Comparison of ENCODE assay signal across 8 cellular contexts in genomic region chr11:61294717-61295595, GRCh38. TPM values are rescaled to one million over a fixed set of nuclear protein-coding genes. Genes with fewer than 3 reads are reported as not detected.
DNase-seq lines count a peak whose midpoint lies in the region; ATAC-seq, FAIRE-seq and TF ChIP-seq lines count a peak whose summit lies in the region.

Gene VWCE, minus strand, starts transcription at chr11:61295316. Its CDS starts 279 bp downstream, at chr11:61295037.

- intact Hi-C loops in activated naive CD4-positive, alpha-beta T cell treated with anti-CD3 and anti-CD28 coated beads for 36 hours (cut with micrococcal nuclease) = loop anchor here (1.0 to 2.0 kb wide), 3 partner anchors 38 to 520 kb away; partner anchors contain the start of genes DDB1 and TKFC
- intact Hi-C loops in heart left ventricle (cut with DNase I) = no loop called here

- H3K36me3 ChIP-seq in HUES64 (ENCODE audit: insufficient read depth, low read length) = peaks cover 21% of the 10 kb centered on the region
- peaks cover 0 to 15% (median 12%) of the 10 kb centered on the region in 9 donors for H3K36me3 ChIP-seq in heart left ventricle

- ATAC-seq in GM21360 (IDR thresholded peaks at IDR 0.05; ENCODE audit: unreplicated experiment) (peak; percentile 69), heart left ventricle (peak in 3 of 4 donors; percentile 60 to 68 (median 68))

- H3K27me3 Mint-ChIP-seq in activated naive CD4-positive, alpha-beta T cell treated with anti-CD3 and anti-CD28 coated beads for 36 hours (ENCODE audit: low read depth) = peaks cover 9% of the 10 kb centered on the region

- no peak for FAIRE-seq in HTR-8/SVneo (lab: Jason Lieb, UNC)

- peak; percentile 92 for DNase-seq in D341Med (ENCODE audit: low spot score)
- DNase-seq in activated naive CD4-positive, alpha-beta T cell treated with anti-CD3 and anti-CD28 coated beads for 36 hours = peak; percentile 83
- peak; percentile 37 to 70 (median 59) for DNase-seq in heart left ventricle
- DNase-seq in retinal pigment epithelial cell (ENCODE audit: low read depth) = no peak
- no peak for DNase-seq in HTR-8/SVneo (ENCODE audit: insufficient read length, low spot score)

- TF ChIP-seq CTCF in heart left ventricle (IDR thresholded peaks at IDR 0.05) (peak in 2 of 12 donors; percentile 25 to 46), retinal pigment epithelial cell (conservative IDR thresholded peaks at IDR 0.05; ENCODE audit: low read depth, low read length) (peak; percentile 41)

- H3K9ac ChIP-seq in HUES64 (ENCODE audit: low read depth, low read length) = peak within 1 kb of the TSS; percentile 87

- CTCF ChIA-PET in activated naive CD4-positive, alpha-beta T cell treated with anti-CD3 and anti-CD28 coated beads for 36 hours (lab: Charles Lee) = interaction anchor here (0.7 to 2.1 kb wide), 10 partner anchors 13 to 464 kb away, joined by 3 to 10 read pairs (median 4); no protein-coding TSS in a partner anchor

- TF ChIP-seq POLR2A in Raji (IDR thresholded peaks at IDR 0.05; ENCODE audit: insufficient read depth, low read depth, low read length) = peak; percentile 68
- no peak for TF ChIP-seq POLR2A in heart left ventricle (IDR thresholded peaks at IDR 0.05)

- H3K27ac ChIP-seq in HUES64 (ENCODE audit: low read depth, low read length) (peak within 1 kb of the TSS; percentile 58; the same call in 1 of the 2 replicates), heart left ventricle (peak within 1 kb of the TSS in 6 of 12 donors; percentile 15 to 55 (median 26))

- no peaks in the 10 kb centered on the region for H3K9me3 Mint-ChIP-seq in activated naive CD4-positive, alpha-beta T cell treated with anti-CD3 and anti-CD28 coated beads for 36 hours

- peak within 1 kb of the TSS; percentile 84 for H3K4me3 Mint-ChIP-seq in activated naive CD4-positive, alpha-beta T cell treated with anti-CD3 and anti-CD28 coated beads for 36 hours

- peak within 1 kb of the TSS; percentile 41 for H3K27ac Mint-ChIP-seq in activated naive CD4-positive, alpha-beta T cell treated with anti-CD3 and anti-CD28 coated beads for 36 hours

- H3K36me3 Mint-ChIP-seq in activated naive CD4-positive, alpha-beta T cell treated with anti-CD3 and anti-CD28 coated beads for 36 hours (ENCODE audit: low read depth) = peaks cover 16% of the 10 kb centered on the region

- H3K4me1 Mint-ChIP-seq in activated naive CD4-positive, alpha-beta T cell treated with anti-CD3 and anti-CD28 coated beads for 36 hours (ENCODE audit: low read depth) = peaks cover 34% of the 10 kb centered on the region

- H3K9me3 ChIP-seq in HUES64 (ENCODE audit: insufficient read depth, low read depth, low read length) (no peaks in the 10 kb centered on the region), heart left ventricle (no peaks in the 10 kb centered on the region)

- H3K27me3 ChIP-seq in HUES64 (ENCODE audit: insufficient read depth, low read length) (peaks cover 15% of the 10 kb centered on the region), heart left ventricle (peaks cover 0 to 25% (median 0%) of the 10 kb centered on the region in 9 donors)

- 1% methylated on average over 97 of the region's 97 CpGs for WGBS in HUES64
- 2 to 8% (median 3%) methylated on average over 20 to 97 of the region's 97 CpGs for WGBS in heart left ventricle, 4 donors

- H3K4me1 ChIP-seq in HUES64 (ENCODE audit: insufficient read depth, low read length) (peaks cover 4% of the 10 kb centered on the region; the same call in 1 of the 2 replicates), heart left ventricle (peaks cover 6 to 54% (median 34%) of the 10 kb centered on the region in 12 donors)

- H3K4me3 ChIP-seq in HUES64 (ENCODE audit: low read length) (peak within 1 kb of the TSS; percentile 87), heart left ventricle (peak within 1 kb of the TSS; percentile 32 to 72 (median 58)), retinal pigment epithelial cell (ENCODE audit: low read length) (peak within 1 kb of the TSS; percentile 55)

RNA-seq across cellular contexts. Expression of gene VWCE, which starts in this region (rescaled TPM):
- polyA plus RNA-seq in HUES64 (2013, experiment 1 of 2) = 7.3 TPM
- 6.1 TPM for polyA plus RNA-seq in HUES64 (2013, experiment 2 of 2)
- total RNA-seq in activated naive CD4-positive, alpha-beta T cell treated with anti-CD3 and anti-CD28 coated beads for 36 hours = 1 to 10 TPM; 6.6 TPM
- total RNA-seq in heart left ventricle = 1 to 10 TPM in 3 of 9 donors, under 1 TPM in 5, not detected in 1; 0.17 to 1.7 (median 0.82) TPM
- under 1 TPM; 0.30 to 0.38 TPM for polyA plus RNA-seq in heart left ventricle

Comparison
In these comparisons a context has a peak if more than half of its experiments do, and no peak if none do; other contexts are left out.
1. DNase-seq: peak in D341Med (single experiment), activated naive CD4-positive, alpha-beta T cell treated with anti-CD3 and anti-CD28 coated beads for 36 hours (single experiment) and heart left ventricle (5 of 5); none in retinal pigment epithelial cell (single experiment) and HTR-8/SVneo (single experiment).
2. Peak in every context shown above with its lines, with median percentiles within 50 percentile points of each other: H3K4me3 ChIP-seq.